In the genomic region with DNA sequence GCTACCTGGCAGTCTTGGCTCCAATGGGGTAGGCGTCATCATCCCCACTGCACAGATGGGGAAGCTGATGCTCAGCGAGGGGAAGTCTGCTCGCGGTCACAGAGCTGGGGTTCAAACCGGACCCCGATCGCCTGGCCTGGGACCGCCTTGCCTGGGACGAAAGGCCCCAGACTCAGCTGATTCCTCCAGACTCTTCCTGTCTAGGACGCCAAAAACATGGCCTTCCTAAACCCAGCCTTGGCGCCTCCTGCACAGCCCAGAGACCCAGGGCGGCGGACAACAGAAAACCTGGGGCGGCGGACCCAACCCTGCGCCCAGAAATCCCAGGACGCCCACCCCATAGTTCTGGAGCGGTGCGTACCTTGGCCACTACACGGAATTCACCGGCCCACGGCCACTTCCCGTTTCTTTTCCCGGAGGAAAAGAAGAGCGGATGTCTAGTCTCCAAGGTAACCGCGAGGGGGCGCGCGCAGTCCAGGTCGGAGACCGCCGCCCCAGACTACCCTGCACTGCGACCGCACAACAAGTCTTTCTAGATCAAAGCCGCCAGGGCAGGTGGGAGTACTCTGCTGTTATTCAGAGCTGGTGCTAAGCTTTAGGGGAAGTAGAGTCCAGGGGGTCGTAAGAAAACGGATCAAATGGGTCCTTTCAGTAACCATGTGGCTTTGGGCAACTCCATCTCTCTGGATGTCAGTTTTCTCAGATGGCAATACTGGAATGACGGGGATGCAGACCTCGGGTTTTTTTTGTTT, we compare ENCODE assay signal across 8 cellular contexts. TPM values are rescaled to one million over a fixed set of nuclear protein-coding genes. Genes with fewer than 3 reads are reported as not detected.
DNase-seq lines count a peak whose midpoint lies in the region; ATAC-seq and TF ChIP-seq lines count a peak whose summit lies in the region.

No MANE protein-coding gene starts in this region.

- H3K4me3 ChIP-seq in GM08714 (ENCODE audit: low read length): peak overlapping the region; percentile 54; the same call in 1 of the 2 replicates

- ATAC-seq in HG02610 (IDR thresholded peaks at IDR 0.05; ENCODE audit: unreplicated experiment) (peak; percentile 77), GM18867 (IDR thresholded peaks at IDR 0.05; ENCODE audit: unreplicated experiment) (no peak)

- peaks cover 18% of the 10 kb centered on the region for H3K4me1 Mint-ChIP-seq in chondrocyte (ENCODE audit: low read depth)

- TF ChIP-seq CTCF in chondrocyte (IDR thresholded peaks at IDR 0.05): peak; percentile 99

- peaks cover 12% of the 10 kb centered on the region for H3K27me3 Mint-ChIP-seq in chondrocyte (ENCODE audit: low read depth)

- peak overlapping the region; percentile 69 for H3K4me3 Mint-ChIP-seq in chondrocyte (ENCODE audit: unreplicated experiment)

- no peaks in the 10 kb centered on the region for H3K9me3 Mint-ChIP-seq in chondrocyte (ENCODE audit: low read depth)

- no peaks in the 10 kb centered on the region for H3K36me3 Mint-ChIP-seq in chondrocyte (ENCODE audit: low read depth)

- DNase-seq in NCI-H2029 treated with DMSO at 0.1 percent for 48 hours (lab: John Stamatoyannopoulos, UW): peak; percentile 57
- DNase-seq in activated CD4-positive, CD25-positive, alpha-beta regulatory T cell treated with anti-CD3 and anti-CD28 coated beads, Interleukin-2, amount 50 U/mL, for 72 hours: peak; percentile 69
- DNase-seq in chondrocyte (ENCODE audit: low spot score): no peak
- peak; percentile 65 for DNase-seq in kidney glomerular epithelial cell (lab: John Stamatoyannopoulos, UW)
- peak; percentile 27 to 53 (median 36) for DNase-seq in stimulated activated CD4-positive, alpha-beta T cell treated with anti-CD3 and anti-CD28 coated beads, Interleukin-1b, Interleukin-23, amount 100 ng/mL, for 24 hours (ENCODE audit: low read depth in 4 of 4, low spot score in 1 of 4)

- H3K27ac Mint-ChIP-seq in chondrocyte (ENCODE audit: unreplicated experiment): peak overlapping the region; percentile 59

RNA-seq across cellular contexts. Expression of a gene that starts 4.9 kb away (rescaled TPM):
- 5.1 to 6.3 TPM (median 6.1 TPM) in 3 replicates for total RNA-seq in chondrocyte

RNA-seq across cellular contexts. Expression of a gene that starts 29.7 kb away (rescaled TPM):
- 0.77 to 1.7 TPM (median 1.2 TPM) in 3 replicates for total RNA-seq in chondrocyte

RNA-seq across cellular contexts. Expression of a gene that starts 57.5 kb away (rescaled TPM):
- total RNA-seq in chondrocyte: 34.1 to 40.9 TPM (median 36.7 TPM) in 3 replicates
